In genomic region chr1:231602675-231602984, GRCh38 we compare ENCODE assay signal across 21 cellular contexts.
"Had no signal": no experiment of that assay in that cellular context is flagged by ENCODE, and none has a peak within 500 bp of the region (broad histone marks: within the 10 kb centered on the region; RNA-seq: fewer than 3 reads in every experiment).

No MANE protein-coding gene starts in this region.

- DNase-seq: activated B cell treated with CpG ODN at 0.5 μM for 24 hours; activated CD4-positive, alpha-beta memory T cell treated with anti-CD3 and anti-CD28 coated beads, Interleukin-2, amount 10 ng/mL, durations not matched to agents 7 days and 5 days; activated CD4-positive, alpha-beta T cell treated with anti-CD3 and anti-CD28 coated beads for 4 hours; activated naive CD4-positive, alpha-beta T cell treated with Interleukin-2 at 50 U/mL for 16 hours; activated naive CD8-positive, alpha-beta T cell treated with anti-CD3 and anti-CD28 coated beads, Interleukin-2, amount 10 ng/mL, durations not matched to agents 7 days and 5 days; activated T-cell treated with anti-CD3 and anti-CD28 coated beads, Interleukin-2, amount 50 U/mL, for 24 hours; amygdala; foreskin fibroblast; hippocampal formation; islet precursor cell; nephron progenitor cell; nucleus accumbens; posterior cingulate gyrus; retina; stimulated activated naive CD4-positive, alpha-beta T cell treated with Interleukin-2 at 50 U/mL for 16 hours; substantia nigra had no signal

- H3K36me3 Mint-ChIP-seq: activated naive CD8-positive, alpha-beta T cell treated with anti-CD3 and anti-CD28 coated beads, Interleukin-2, amount 10 ng/mL, durations not matched to agents 7 days and 5 days had no signal

- H3K27ac Mint-ChIP-seq: activated B cell treated with CpG ODN at 0.5 μM for 24 hours; activated CD4-positive, alpha-beta memory T cell treated with anti-CD3 and anti-CD28 coated beads, Interleukin-2, amount 10 ng/mL, durations not matched to agents 7 days and 5 days; activated naive CD8-positive, alpha-beta T cell treated with anti-CD3 and anti-CD28 coated beads, Interleukin-2, amount 10 ng/mL, durations not matched to agents 7 days and 5 days; activated T-cell treated with anti-CD3 and anti-CD28 coated beads, Interleukin-2, amount 50 U/mL, for 24 hours; activated T-helper 2 cell treated with anti-CD3 and anti-CD28 coated beads, Interferon-gamma antibody, Interleukin-2, Interleukin-4, amounts not matched to agents 10 μg/mL and 5 μg/mL and 100 μg/mL, durations not matched to agents 14 hours and 24 hours and 36 hours; nephron progenitor cell; T-helper 2 cell treated with Interferon-gamma antibody and Interleukin-4, amounts not matched to agents 5 μg/mL and 100 μg/mL, for 36 hours had no signal

- H3K27me3 ChIP-seq: cardiac muscle cell, tibial nerve had no signal

- H3K27me3 Mint-ChIP-seq: activated T-cell treated with anti-CD3 and anti-CD28 coated beads, Interleukin-2, amount 50 U/mL, for 24 hours had no signal

- H3K27ac ChIP-seq: cardiac muscle cell, epithelial cell of prostate, tibial nerve had no signal

- H3K4me3 Mint-ChIP-seq: activated B cell treated with CpG ODN at 0.5 μM for 24 hours; activated CD4-positive, alpha-beta memory T cell treated with anti-CD3 and anti-CD28 coated beads, Interleukin-2, amount 10 ng/mL, durations not matched to agents 7 days and 5 days; activated naive CD8-positive, alpha-beta T cell treated with anti-CD3 and anti-CD28 coated beads, Interleukin-2, amount 10 ng/mL, durations not matched to agents 7 days and 5 days; activated T-cell treated with anti-CD3 and anti-CD28 coated beads, Interleukin-2, amount 50 U/mL, for 24 hours; nephron progenitor cell; T-helper 2 cell treated with Interferon-gamma antibody and Interleukin-4, amounts not matched to agents 5 μg/mL and 100 μg/mL, for 36 hours had no signal

- H3K9me3 Mint-ChIP-seq: activated B cell treated with CpG ODN at 0.5 μM for 24 hours; activated CD4-positive, alpha-beta memory T cell treated with anti-CD3 and anti-CD28 coated beads, Interleukin-2, amount 10 ng/mL, durations not matched to agents 7 days and 5 days; activated naive CD8-positive, alpha-beta T cell treated with anti-CD3 and anti-CD28 coated beads, Interleukin-2, amount 10 ng/mL, durations not matched to agents 7 days and 5 days; activated T-cell treated with anti-CD3 and anti-CD28 coated beads, Interleukin-2, amount 50 U/mL, for 24 hours; activated T-helper 2 cell treated with anti-CD3 and anti-CD28 coated beads, Interferon-gamma antibody, Interleukin-2, Interleukin-4, amounts not matched to agents 10 μg/mL and 5 μg/mL and 100 μg/mL, durations not matched to agents 14 hours and 24 hours and 36 hours; T-helper 2 cell treated with Interferon-gamma antibody and Interleukin-4, amounts not matched to agents 5 μg/mL and 100 μg/mL, for 36 hours had no signal

- H3K9me3 ChIP-seq: tibial nerve had no signal

- H3K4me3 ChIP-seq: cardiac muscle cell, tibial nerve had no signal

- H3K36me3 ChIP-seq: cardiac muscle cell, tibial nerve had no signal
